In the genomic region with DNA sequence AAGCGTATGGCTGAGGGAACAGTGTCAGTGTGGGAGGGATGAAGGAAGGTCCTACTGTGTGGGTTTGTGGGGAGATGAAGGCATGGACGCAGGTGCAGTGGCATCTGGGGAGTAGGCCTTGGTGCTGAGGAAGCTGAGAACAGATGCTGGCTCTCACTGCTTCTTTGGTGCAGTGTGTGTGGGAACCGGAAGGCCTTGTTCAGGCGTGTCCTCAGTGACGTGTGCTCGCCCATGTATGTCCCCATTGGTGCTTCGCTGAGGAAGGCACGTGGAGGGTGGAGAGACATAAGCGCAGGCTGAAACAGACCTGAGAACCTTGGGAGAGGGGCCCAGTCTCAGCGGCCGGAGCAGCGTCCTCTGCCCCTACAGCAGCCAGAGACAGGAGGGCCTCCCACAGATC, we compare ENCODE assay signal across 17 cellular contexts. TPM values are rescaled to one million over a fixed set of nuclear protein-coding genes. Genes with fewer than 3 reads are reported as not detected.
DNase-seq lines count a peak whose midpoint lies in the region; ATAC-seq and TF ChIP-seq lines count a peak whose summit lies in the region.
"Had no signal": no experiment of that assay in that cellular context is flagged by ENCODE, and none has a peak within 500 bp of the region (broad histone marks: within the 10 kb centered on the region; RNA-seq: fewer than 3 reads in every experiment).

No MANE protein-coding gene starts in this region.

- peak overlapping the region in 6 of 10 experiments; percentile 21 to 51 (median 36); a peak in 9 of 20 replicates for H3K4me3 ChIP-seq in BLaER1 treated with 17β-estradiol and CSF1 and Interleukin-3, amounts not matched to agents 10 nM and 100 nM
- H3K4me3 ChIP-seq: prostate gland, stomach had no signal

- H3K27ac ChIP-seq in BLaER1 treated with 17β-estradiol and CSF1 and Interleukin-3, amounts not matched to agents 10 nM and 100 nM: peak overlapping the region in 10 of 11 experiments; percentile 62 to 86 (median 77); a peak in 20 of 22 replicates
- H3K27ac ChIP-seq: prostate gland, stomach had no signal

- H3K27me3 ChIP-seq in BLaER1 treated with 17β-estradiol and CSF1 and Interleukin-3, amounts not matched to agents 10 nM and 100 nM: no peaks in the 10 kb centered on the region
- H3K27me3 ChIP-seq: stomach had no signal

- CTCF ChIA-PET in HEK293T (lab: Yijun Ruan, JAX): no interaction called here

- H4K20me1 ChIP-seq in BLaER1 treated with 17β-estradiol and CSF1 and Interleukin-3, amounts not matched to agents 10 nM and 100 nM: no peaks in the 10 kb centered on the region; a peak in 1 of 22 replicates

- H3K9me3 ChIP-seq in BLaER1 treated with 17β-estradiol and CSF1 and Interleukin-3, amounts not matched to agents 10 nM and 100 nM (replicated peaks in 1 of 11): no peaks in the 10 kb centered on the region
- H3K9me3 ChIP-seq: prostate gland, stomach had no signal

- POLR2A ChIA-PET in HEK293T (lab: Yijun Ruan, JAX): interaction anchor here (1.8 kb wide), 1 partner anchor 19 kb away, joined by 4 read pairs; the partner anchor contains the start of gene CACFD1

- ATAC-seq in esophagus mucosa: peak; percentile 66
- no peak for ATAC-seq in HG03520 (IDR thresholded peaks at IDR 0.05; ENCODE audit: unreplicated experiment)
- ATAC-seq: left ventricle myocardium superior, natural killer cell had no signal

- TF ChIP-seq POLR2A in GM19099 (IDR thresholded peaks at IDR 0.05; ENCODE audit: extremely low read depth, insufficient read length, low read depth): peak; percentile 38

- DNase-seq in HT1080 (ENCODE audit: low read depth): peak; percentile 18
- DNase-seq in activated effector memory CD4-positive, alpha-beta T cell treated with Interleukin-2 at 50 U/mL for 16 hours: no peak
- no peak for DNase-seq in HEK293T (ENCODE audit: extremely low spot score)
- no peak for DNase-seq in NOMO-1 treated with DMSO at 0.1 percent for 48 hours (lab: John Stamatoyannopoulos, UW; ENCODE audit: unreplicated experiment)
- DNase-seq: activated CD4-positive, alpha-beta memory T cell treated with anti-CD3 and anti-CD28 coated beads, Interleukin-2, amount 10 ng/mL, durations not matched to agents 7 days and 5 days; cerebellar nuclear complex; foreskin fibroblast; left ventricle myocardium superior; natural killer cell; NCI-H187; NCI-H510A treated with DMSO at 0.1 percent for 48 hours; stomach had no signal

- H3K36me3 ChIP-seq in BLaER1 treated with 17β-estradiol and CSF1 and Interleukin-3, amounts not matched to agents 10 nM and 100 nM: no peaks in the 10 kb centered on the region
- H3K36me3 ChIP-seq: prostate gland had no signal

- H3K9ac ChIP-seq in BLaER1 treated with 17β-estradiol and CSF1 and Interleukin-3, amounts not matched to agents 10 nM and 100 nM: peak overlapping the region in 10 of 11 experiments; percentile 15 to 78 (median 66); a peak in 19 of 22 replicates

- H3K4me1 ChIP-seq in BLaER1 treated with 17β-estradiol and CSF1 and Interleukin-3, amounts not matched to agents 10 nM and 100 nM: peaks cover 21 to 97% (median 78%) of the 10 kb centered on the region in 10 experiments
- H3K4me1 ChIP-seq: prostate gland, stomach had no signal

- H3K4me2 ChIP-seq in BLaER1 treated with 17β-estradiol and CSF1 and Interleukin-3, amounts not matched to agents 10 nM and 100 nM: peak overlapping the region; percentile 66 to 99 (median 91)

TF ChIP-seq in HEK293T, 16 proteins besides CTCF, POLR2A, EP300 and RAD21:
- TF ChIP-seq FOXK2 (IDR thresholded peaks at IDR 0.05) (no peak), ARNT (IDR thresholded peaks at IDR 0.05) (no peak), L3MBTL2 (conservative IDR thresholded peaks at IDR 0.05) (no peak), ZNF384 (IDR thresholded peaks at IDR 0.05) (no peak), HDGF (IDR thresholded peaks at IDR 0.05; ENCODE audit: borderline replicate concordance) (no peak), TARDBP (IDR thresholded peaks at IDR 0.05) (no peak), BHLHE40 (IDR thresholded peaks at IDR 0.05; ENCODE audit: borderline replicate concordance) (no peak), NFRKB (IDR thresholded peaks at IDR 0.05) (no peak)

RNA-seq across cellular contexts. Expression of gene ADAMTS13, which starts 18.7 kb away (rescaled TPM):
- 0.07 and 0.19 TPM in 2 replicates for total RNA-seq in HT1080 (2014; rRNA removed; shearing (Covaris generic))
- 0.53 and 0.94 TPM in 2 replicates for polyA plus RNA-seq in HT1080 (2015; cell fraction: cytosol; rRNA removed)
- 6.9 and 7.2 TPM in 2 replicates for polyA plus RNA-seq in HT1080 (2015; cell fraction: nucleus; rRNA removed)
- 0.92 TPM for total RNA-seq in esophagus mucosa

RNA-seq across cellular contexts. Expression of gene CACFD1, which starts 18.9 kb away (rescaled TPM):
- total RNA-seq in HT1080 (2014; rRNA removed; shearing (Covaris generic)): 0.37 and 1.1 TPM in 2 replicates
- 0.81 and 1.3 TPM in 2 replicates for polyA plus RNA-seq in HT1080 (2015; cell fraction: cytosol; rRNA removed)
- polyA plus RNA-seq in HT1080 (2015; cell fraction: nucleus; rRNA removed): 0.59 and 2.5 TPM in 2 replicates
- 7.4 TPM for total RNA-seq in esophagus mucosa

RNA-seq across cellular contexts. Expression of gene REXO4, which starts 23.1 kb away (rescaled TPM):
- 28.8 and 31.6 TPM in 2 replicates for total RNA-seq in HT1080 (2014; rRNA removed; shearing (Covaris generic))
- 27.4 and 32.1 TPM in 2 replicates for polyA plus RNA-seq in HT1080 (2015; cell fraction: cytosol; rRNA removed)
- 23.3 and 23.7 TPM in 2 replicates for polyA plus RNA-seq in HT1080 (2015; cell fraction: nucleus; rRNA removed)
- total RNA-seq in esophagus mucosa: 13.7 TPM

RNA-seq across cellular contexts. Expression of gene SLC2A6, which starts 38.0 kb away (rescaled TPM):
- total RNA-seq in HT1080 (2014; rRNA removed; shearing (Covaris generic)): 2.3 and 2.4 TPM in 2 replicates
- polyA plus RNA-seq in HT1080 (2015; cell fraction: cytosol; rRNA removed): 2.7 and 3.0 TPM in 2 replicates
- polyA plus RNA-seq in HT1080 (2015; cell fraction: nucleus; rRNA removed): 3.9 and 5.1 TPM in 2 replicates
- total RNA-seq in esophagus mucosa: 0.80 TPM
